ENCODE assay signal across 28 cellular contexts in the genomic region with DNA sequence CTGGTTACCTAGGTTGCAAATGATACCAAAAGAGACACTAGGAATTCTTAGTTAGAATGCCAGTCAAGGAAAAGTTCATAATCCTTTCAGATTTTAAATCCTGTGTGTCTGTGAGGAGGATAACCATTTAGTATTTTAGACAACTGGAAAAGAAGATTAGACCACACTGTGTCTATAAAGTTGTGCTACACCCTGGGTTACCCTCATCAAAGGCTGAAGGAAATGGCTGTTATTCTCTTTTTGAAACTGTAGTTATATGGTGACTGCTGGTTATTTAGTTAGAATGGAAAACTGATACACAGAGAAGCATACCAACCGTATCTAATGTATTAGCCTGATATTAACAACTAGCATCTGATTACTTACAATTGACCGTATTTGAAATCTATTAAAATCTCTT.
"Had no signal": no experiment of that assay in that cellular context is flagged by ENCODE, and none has a peak within 500 bp of the region (broad histone marks: within the 10 kb centered on the region; RNA-seq: fewer than 3 reads in every experiment).

No MANE protein-coding gene starts in this region.

- H3K27me3 Mint-ChIP-seq: activated naive CD4-positive, alpha-beta T cell treated with anti-CD3 and anti-CD28 coated beads, Interleukin-2, amount 10 ng/mL, durations not matched to agents 7 days and 5 days; central memory CD8-positive, alpha-beta T cell; effector memory CD8-positive, alpha-beta T cell; T-cell had no signal

- H3K27ac Mint-ChIP-seq: activated naive CD4-positive, alpha-beta T cell treated with anti-CD3 and anti-CD28 coated beads, Interleukin-2, amount 10 ng/mL, durations not matched to agents 7 days and 5 days; T-helper 2 cell treated with Interferon-gamma antibody and Interleukin-4, amounts not matched to agents 5 μg/mL and 100 μg/mL, for 36 hours had no signal

- H3K27ac ChIP-seq: adrenal gland, ascending aorta, breast epithelium, esophagus squamous epithelium, lower lobe of right lung, neutrophil, ovary, prostate gland, upper lobe of left lung, VCaP had no signal

- H3K4me3 ChIP-seq: adrenal gland, ascending aorta, breast epithelium, esophagus squamous epithelium, gastrocnemius medialis, lower lobe of right lung, ovary, prostate gland, upper lobe of left lung had no signal

- ATAC-seq: effector memory CD8-positive, alpha-beta T cell; left colon; lower lobe of right lung; natural killer cell had no signal

- H3K36me3 Mint-ChIP-seq: natural killer cell had no signal

- H3K27me3 ChIP-seq: adrenal gland, ascending aorta, breast epithelium, esophagus squamous epithelium, gastrocnemius medialis, neutrophil, ovary, upper lobe of left lung had no signal

- H3K9me3 Mint-ChIP-seq: central memory CD8-positive, alpha-beta T cell; natural killer cell had no signal

- DNase-seq: activated CD4-positive, alpha-beta T cell treated with anti-CD3 and anti-CD28 coated beads, Interleukin-2, amount 50 U/mL, for 1 hour; activated CD4-positive, CD25-positive, alpha-beta regulatory T cell treated with anti-CD3 and anti-CD28 coated beads, Interleukin-2, amount 50 U/mL, for 72 hours; activated CD8-positive, alpha-beta memory T cell treated with anti-CD3 and anti-CD28 coated beads for 24 hours; activated CD8-positive, alpha-beta memory T cell treated with anti-CD3 and anti-CD28 coated beads, Interleukin-2, amount 50 U/mL, for 4 hours; activated effector memory CD4-positive, alpha-beta T cell treated with anti-CD3 and anti-CD28 coated beads, Interleukin-2, amount 50 U/mL, for 16 hours; activated naive CD4-positive, alpha-beta T cell treated with anti-CD3 and anti-CD28 coated beads, Interleukin-2, amount 10 ng/mL, durations not matched to agents 7 days and 5 days; adrenal gland; effector memory CD8-positive, alpha-beta T cell; esophagus squamous epithelium; gastrocnemius medialis; hippocampal formation; islet precursor cell; left colon; lower lobe of right lung; natural killer cell; ovary; stimulated activated CD4-positive, alpha-beta T cell treated with anti-CD3 and anti-CD28 coated beads, Interleukin-2, amount 100 ng/mL, for 48 hours; stimulated activated CD8-positive, alpha-beta memory T cell treated with anti-CD3 and anti-CD28 coated beads, Interleukin-4, amount 100 ng/mL, for 48 hours; T-cell; upper lobe of left lung had no signal

- H3K9me3 ChIP-seq: adrenal gland, ascending aorta, breast epithelium, esophagus squamous epithelium, gastrocnemius medialis, lower lobe of right lung, neutrophil, ovary, prostate gland, upper lobe of left lung had no signal

- H3K36me3 ChIP-seq: adrenal gland, ascending aorta, breast epithelium, esophagus squamous epithelium, gastrocnemius medialis, lower lobe of right lung, neutrophil, ovary, prostate gland, upper lobe of left lung had no signal

- H3K4me1 ChIP-seq: adrenal gland, ascending aorta, breast epithelium, esophagus squamous epithelium, lower lobe of right lung, prostate gland, upper lobe of left lung had no signal

- FAIRE-seq: colon had no signal

- H3K4me3 Mint-ChIP-seq: activated naive CD4-positive, alpha-beta T cell treated with anti-CD3 and anti-CD28 coated beads, Interleukin-2, amount 10 ng/mL, durations not matched to agents 7 days and 5 days; central memory CD8-positive, alpha-beta T cell; effector memory CD8-positive, alpha-beta T cell; natural killer cell; T-cell; T-helper 2 cell treated with Interferon-gamma antibody and Interleukin-4, amounts not matched to agents 5 μg/mL and 100 μg/mL, for 36 hours had no signal
